Comparison of ENCODE assay signal across 9 cellular contexts in genomic region chr11:73322111-73322985, GRCh38. TPM values are rescaled to one million over a fixed set of nuclear protein-coding genes. Genes with fewer than 3 reads are reported as not detected.
DNase-seq lines count a peak whose midpoint lies in the region; ATAC-seq, FAIRE-seq and TF ChIP-seq lines count a peak whose summit lies in the region.
"Had no signal": no experiment of that assay in that cellular context is flagged by ENCODE, and none has a peak within 500 bp of the region (broad histone marks: within the 10 kb centered on the region; RNA-seq: fewer than 3 reads in every experiment).

No MANE protein-coding gene starts in this region.

- H3K27ac ChIP-seq in SK-N-SH (ENCODE audit: low read depth in 2 of 2, low read length in 1 of 2) (peak overlapping the region; percentile 92 to 98), iPS-20b (ENCODE audit: low read length) (no peak overlapping the region), skin epidermis (peak overlapping the region in 19 of 21 experiments; percentile 13 to 82 (median 56))

- FAIRE-seq in HTR-8/SVneo (lab: Jason Lieb, UNC) = no peak

- H3K9me3 ChIP-seq in SK-N-SH (no peaks in the 10 kb centered on the region), iPS-20b (ENCODE audit: insufficient read depth, low read depth, low read length) (no peaks in the 10 kb centered on the region)

- 36% methylated on average over 7 of the region's 8 CpGs for WGBS in SK-N-SH (ENCODE audit: low lambda C conversion rate)

- peak overlapping the region; percentile 75 for H3K4me2 ChIP-seq in SK-N-SH

- H3K36me3 ChIP-seq in SK-N-SH (replicated peaks in 1 of 2; ENCODE audit: control insufficient read depth in 1 of 2, insufficient read depth in 2 of 2, low read length in 1 of 2) (peaks cover 0 to 13% of the 10 kb centered on the region in 2 experiments), iPS-20b (ENCODE audit: insufficient read depth, low read depth, low read length) (no peaks in the 10 kb centered on the region)

- H3K4me3 ChIP-seq in GM12865 (ENCODE audit: low read depth, low read length) (no peak overlapping the region), SK-N-SH (ENCODE audit: low read depth in 2 of 2, low read length in 1 of 2) (peak overlapping the region in 1 of 2 experiments; percentile 5; a peak in 1 of 4 replicates), iPS-20b (ENCODE audit: low read length) (no peak overlapping the region), skin epidermis (no peak overlapping the region)

- no peaks in the 10 kb centered on the region for H3K9me2 ChIP-seq in SK-N-SH

- ATAC-seq in HG03196 (IDR thresholded peaks at IDR 0.05; ENCODE audit: unreplicated experiment) = no peak

- H3K79me2 ChIP-seq in SK-N-SH (ENCODE audit: insufficient read depth) = peaks cover 98% of the 10 kb centered on the region

- H3K27me3 ChIP-seq in SK-N-SH (ENCODE audit: insufficient read depth) (no peaks in the 10 kb centered on the region), iPS-20b (ENCODE audit: insufficient read depth, low read length) (peaks cover 15% of the 10 kb centered on the region; the same call in 1 of the 2 replicates)

- POLR2A ChIA-PET in SK-N-SH (lab: Yijun Ruan, JAX) = no interaction called here

- H3F3A ChIP-seq in SK-N-SH (replicated peaks; ENCODE audit: insufficient read depth) = peaks cover 51% of the 10 kb centered on the region

- peaks cover 78 to 80% of the 10 kb centered on the region in 2 experiments for H3K4me1 ChIP-seq in SK-N-SH (ENCODE audit: control insufficient read depth in 1 of 2, insufficient read depth in 2 of 2, low read depth in 1 of 2, low read length in 1 of 2)
- H3K4me1 ChIP-seq in iPS-20b (ENCODE audit: insufficient read depth, low read length) = peaks cover 18% of the 10 kb centered on the region

- peak; percentile 52 for DNase-seq in GM12865 (ENCODE audit: low read depth)
- no peak for DNase-seq in SK-N-SH
- DNase-seq in T-helper 9 cell = no peak
- DNase-seq in islet precursor cell = no peak
- DNase-seq in HTR-8/SVneo (ENCODE audit: insufficient read length, low spot score) = no peak
- DNase-seq: natural killer cell had no signal

- CTCF ChIA-PET in SK-N-SH (lab: Yijun Ruan, JAX) = interaction anchor here (0.5 to 17.6 kb wide), 10 partner anchors 8 to 602 kb away, joined by 3 to 223 read pairs (median 3); partner anchors contain the start of genes ARHGEF17 and FCHSD2

- TF ChIP-seq CTCF in GM12865 (IDR thresholded peaks at IDR 0.05; ENCODE audit: insufficient read depth, low read depth, low read length, missing control alignments) = no peak
- TF ChIP-seq CTCF in SK-N-SH (IDR thresholded peaks at IDR 0.05) = no peak

- H2AFZ ChIP-seq in SK-N-SH (ENCODE audit: low read depth) = no peak overlapping the region

- peak in 1 of 2 experiments; percentile 4; a peak in 1 of 4 replicates for TF ChIP-seq EP300 in SK-N-SH (IDR thresholded peaks at IDR 0.05; ENCODE audit: borderline replicate concordance in 1 of 2, low read depth in 1 of 2, low read length in 1 of 2)

- H3K9ac ChIP-seq in SK-N-SH = peak overlapping the region; percentile 65; the same call in 1 of the 2 replicates
- peak overlapping the region; percentile 30; the same call in 1 of the 2 replicates for H3K9ac ChIP-seq in iPS-20b (ENCODE audit: low read depth, low read length)

- H4K20me1 ChIP-seq in SK-N-SH (ENCODE audit: insufficient read depth) = peaks cover 19% of the 10 kb centered on the region

- TF ChIP-seq RAD21 in SK-N-SH (IDR thresholded peaks at IDR 0.05; ENCODE audit: low read length) = no peak

TF ChIP-seq in SK-N-SH, 30 proteins besides CTCF, POLR2A, EP300 and RAD21:
- TF ChIP-seq EZH2phosphoT487 (IDR thresholded peaks at IDR 0.05; ENCODE audit: borderline replicate concordance, low read depth) (no peak), ELF1 (IDR thresholded peaks at IDR 0.05) (no peak), YY1 (IDR thresholded peaks at IDR 0.05; ENCODE audit: low read depth) (0 out of 2 replicates have a peak, but pooled peaks have one; percentile 7), RXRA (IDR thresholded peaks at IDR 0.05; ENCODE audit: borderline replicate concordance, low read depth) (peak; percentile 66; the same call in 1 of the 2 replicates), NFIC (IDR thresholded peaks at IDR 0.05; ENCODE audit: borderline replicate concordance) (peak; percentile 26)

RNA-seq across cellular contexts. Expression of gene ARHGEF17, which starts 14.3 kb away (rescaled TPM):
- 45.9 and 48.4 TPM in 2 replicates for polyA plus RNA-seq in SK-N-SH (2012; rRNA removed)
- polyA plus RNA-seq in SK-N-SH (2012; cell fraction: cytosol; rRNA removed) = 8.0 and 13.3 TPM in 2 replicates
- 273 and 324 TPM in 2 replicates for polyA plus RNA-seq in SK-N-SH (2012; cell fraction: nucleus; rRNA removed)

RNA-seq across cellular contexts. Expression of gene P2RY6, which starts 50.2 kb away (rescaled TPM):
- 0.15 and 0.16 TPM in 2 replicates for polyA plus RNA-seq in SK-N-SH (2012; rRNA removed)
- 0.09 and 0.31 TPM in 2 replicates for polyA plus RNA-seq in SK-N-SH (2012; cell fraction: cytosol; rRNA removed)
- polyA plus RNA-seq in SK-N-SH (2012; cell fraction: nucleus; rRNA removed) = 0.26 and 0.27 TPM in 2 replicates

RNA-seq across cellular contexts. Expression of gene RELT, which starts 53.9 kb away (rescaled TPM):
- polyA plus RNA-seq in SK-N-SH (2012; rRNA removed) = 4.3 and 5.5 TPM in 2 replicates
- polyA plus RNA-seq in SK-N-SH (2012; cell fraction: cytosol; rRNA removed) = 1.9 and 2.5 TPM in 2 replicates
- polyA plus RNA-seq in SK-N-SH (2012; cell fraction: nucleus; rRNA removed) = 12.2 and 12.5 TPM in 2 replicates
